5 cellular contexts compared by ENCODE assay signal in the genomic region with DNA sequence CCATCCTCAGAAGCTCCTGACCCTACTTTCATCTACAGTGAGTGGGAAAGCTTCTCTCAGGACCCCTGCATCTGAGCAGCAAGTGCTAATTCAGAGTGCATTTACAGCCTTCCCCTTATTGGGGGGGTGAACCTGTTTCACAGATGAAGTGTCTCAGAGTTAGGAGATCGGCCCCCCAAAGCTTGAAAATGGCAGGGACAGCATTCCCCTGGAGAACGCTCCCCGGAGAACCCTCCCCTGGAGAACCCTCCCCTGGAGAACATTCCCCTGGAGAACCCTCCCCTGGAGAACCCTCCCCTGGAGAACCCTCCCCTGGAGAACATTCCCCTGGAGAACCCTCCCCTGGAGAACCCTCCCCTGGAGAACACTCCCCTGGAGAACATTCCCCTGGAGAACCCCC. TPM values are rescaled to one million over a fixed set of nuclear protein-coding genes. Genes with fewer than 3 reads are reported as not detected.
"Had no signal": no experiment of that assay in that cellular context is flagged by ENCODE, and none has a peak within 500 bp of the region (broad histone marks: within the 10 kb centered on the region; RNA-seq: fewer than 3 reads in every experiment).

No MANE protein-coding gene starts in this region.

RNA-seq across cellular contexts. Expression of a gene that starts 60.0 kb away (rescaled TPM):
- total RNA-seq: subcutaneous adipose tissue, suprapubic skin, thoracic aorta, tibial nerve had no signal
- polyA plus RNA-seq: urinary bladder had no signal
